ENCODE assay signal across 13 cellular contexts in the genomic region with DNA sequence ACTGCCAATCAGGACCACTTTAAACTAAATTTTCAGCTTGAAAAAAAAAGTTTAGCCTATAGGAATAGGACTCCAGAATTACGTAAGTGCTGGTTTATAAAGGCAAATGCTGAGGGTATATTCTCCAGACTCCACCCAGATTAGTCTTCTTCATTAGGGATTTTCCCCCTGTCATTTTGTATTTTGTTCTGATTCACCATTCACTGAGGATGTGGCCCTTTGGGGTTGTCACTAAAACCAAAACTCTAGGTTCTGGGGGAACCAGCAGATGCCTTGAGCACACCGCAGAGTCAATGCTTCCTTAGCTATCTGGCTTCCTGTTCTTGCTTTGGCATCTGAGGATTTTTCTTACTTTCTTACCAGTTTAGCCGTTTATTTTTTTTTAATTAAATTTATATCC.
A peak's percentile ranks its signal among the peaks of the same experiment; 100 is the strongest.
DNase-seq lines count a peak whose midpoint lies in the region; ATAC-seq lines count a peak whose summit lies in the region.
"Had no signal": no experiment of that assay in that cellular context is flagged by ENCODE, and none has a peak within 500 bp of the region (broad histone marks: within the 10 kb centered on the region; RNA-seq: fewer than 3 reads in every experiment).

No MANE protein-coding gene starts in this region.

- no peak for DNase-seq in COLO829 (ENCODE audit: low spot score)
- no peak for DNase-seq in KG1 (lab: John Stamatoyannopoulos, UW)
- DNase-seq in Kasumi-1 (lab: John Stamatoyannopoulos, UW) = no peak
- DNase-seq: activated gamma-delta T cell, COR-L47, gastrocnemius medialis, left lung, NCI-H2029 treated with DMSO at 0.1 percent for 48 hours, PC-3 had no signal

- ATAC-seq in GM18858 (IDR thresholded peaks at IDR 0.05; ENCODE audit: unreplicated experiment) = peak; percentile 99
- peak; percentile 96 for ATAC-seq in GM19455 (IDR thresholded peaks at IDR 0.05; ENCODE audit: unreplicated experiment)
- peak; percentile 100 for ATAC-seq in HG02884 (IDR thresholded peaks at IDR 0.05; ENCODE audit: unreplicated experiment)
- peak; percentile 87 for ATAC-seq in HG03571 (IDR thresholded peaks at IDR 0.05; ENCODE audit: unreplicated experiment)
- ATAC-seq: gastrocnemius medialis, left lung, PC-3 had no signal
